Comparison of ENCODE assay signal across 18 cellular contexts in the genomic region with DNA sequence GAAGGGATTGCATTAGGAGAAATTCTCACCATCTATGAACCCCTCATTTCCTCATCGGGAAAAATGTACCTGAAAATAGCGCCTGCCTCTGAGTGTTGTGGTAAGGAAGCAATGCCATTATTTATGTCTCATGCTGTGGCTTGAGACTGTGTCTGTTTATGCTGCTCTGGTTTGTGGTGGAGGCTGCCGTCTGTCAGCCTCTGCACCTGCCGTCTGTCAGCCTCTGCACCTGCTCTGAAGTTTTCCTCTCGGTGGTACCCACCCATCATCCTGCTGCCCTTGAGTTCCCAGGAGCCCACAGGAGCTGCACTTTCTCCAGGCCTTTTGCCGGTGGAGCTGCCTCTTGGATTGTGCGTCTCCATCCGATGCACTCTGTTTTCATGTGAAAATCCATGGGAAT.
"Had no signal": no experiment of that assay in that cellular context is flagged by ENCODE, and none has a peak within 500 bp of the region (broad histone marks: within the 10 kb centered on the region; RNA-seq: fewer than 3 reads in every experiment).

No MANE protein-coding gene starts in this region.

- H3K27ac Mint-ChIP-seq: naive thymus-derived CD8-positive, alpha-beta T cell; stimulated activated memory B cell treated with anti-CD40 and anti-IgM and Interleukin-4, amounts not matched to agents 10 μg/mL and 1 μg/mL and 100 μg/mL, for 72 hours; stimulated activated naive CD8-positive, alpha-beta T cell treated with anti-CD3 and anti-CD28 coated beads, Interleukin-15, Interleukin-2, amounts not matched to agents 100 ng/mL and 50 ng/mL, for 24 hours had no signal

- H3K4me2 ChIP-seq: hepatocyte had no signal

- ATAC-seq: left colon; naive thymus-derived CD8-positive, alpha-beta T cell; stimulated activated memory B cell treated with anti-CD40 and anti-IgM and Interleukin-4, amounts not matched to agents 10 μg/mL and 1 μg/mL and 100 μg/mL, for 72 hours; upper lobe of right lung had no signal

- H3K4me3 Mint-ChIP-seq: naive thymus-derived CD8-positive, alpha-beta T cell; stimulated activated memory B cell treated with anti-CD40 and anti-IgM and Interleukin-4, amounts not matched to agents 10 μg/mL and 1 μg/mL and 100 μg/mL, for 72 hours; stimulated activated naive CD8-positive, alpha-beta T cell treated with anti-CD3 and anti-CD28 coated beads, Interleukin-15, Interleukin-2, amounts not matched to agents 100 ng/mL and 50 ng/mL, for 24 hours had no signal

- H3K4me1 Mint-ChIP-seq: naive thymus-derived CD8-positive, alpha-beta T cell; stimulated activated memory B cell treated with anti-CD40 and anti-IgM and Interleukin-4, amounts not matched to agents 10 μg/mL and 1 μg/mL and 100 μg/mL, for 72 hours had no signal

- H3K9me3 ChIP-seq: neutrophil, testis, upper lobe of right lung, vagina had no signal

- H3K4me3 ChIP-seq: dorsolateral prefrontal cortex, hepatocyte, testis, tibial nerve, upper lobe of right lung, vagina had no signal

- H3K4me1 ChIP-seq: testis, tibial nerve, upper lobe of right lung, vagina had no signal

- H3K27me3 ChIP-seq: hepatocyte, neutrophil, testis, tibial nerve, upper lobe of right lung, vagina had no signal

- H3K36me3 ChIP-seq: neutrophil, tibial nerve, upper lobe of right lung, vagina had no signal

- DNase-seq: cortex of kidney; effector CD8-positive, alpha-beta T cell; foreskin melanocyte; left colon; mammary epithelial cell; naive thymus-derived CD8-positive, alpha-beta T cell; stimulated activated CD4-positive, alpha-beta T cell treated with anti-CD3 and anti-CD28 coated beads, Interleukin-15, amount 100 ng/mL, for 24 hours; stimulated activated CD4-positive, alpha-beta T cell treated with anti-CD3 and anti-CD28 coated beads, Interleukin-1b, Interleukin-23, amount 100 ng/mL, for 48 hours; stimulated activated CD4-positive, alpha-beta T cell treated with anti-CD3 and anti-CD28 coated beads, Interleukin-4, amount 100 ng/mL, for 24 hours; testis had no signal

- H2AFZ ChIP-seq: hepatocyte had no signal

- H3K36me3 Mint-ChIP-seq: stimulated activated memory B cell treated with anti-CD40 and anti-IgM and Interleukin-4, amounts not matched to agents 10 μg/mL and 1 μg/mL and 100 μg/mL, for 72 hours had no signal

- H3K27ac ChIP-seq: dorsolateral prefrontal cortex, hepatocyte, neutrophil, testis, tibial nerve, upper lobe of right lung, vagina had no signal

- H3K79me2 ChIP-seq: hepatocyte had no signal
